In the genomic region with DNA sequence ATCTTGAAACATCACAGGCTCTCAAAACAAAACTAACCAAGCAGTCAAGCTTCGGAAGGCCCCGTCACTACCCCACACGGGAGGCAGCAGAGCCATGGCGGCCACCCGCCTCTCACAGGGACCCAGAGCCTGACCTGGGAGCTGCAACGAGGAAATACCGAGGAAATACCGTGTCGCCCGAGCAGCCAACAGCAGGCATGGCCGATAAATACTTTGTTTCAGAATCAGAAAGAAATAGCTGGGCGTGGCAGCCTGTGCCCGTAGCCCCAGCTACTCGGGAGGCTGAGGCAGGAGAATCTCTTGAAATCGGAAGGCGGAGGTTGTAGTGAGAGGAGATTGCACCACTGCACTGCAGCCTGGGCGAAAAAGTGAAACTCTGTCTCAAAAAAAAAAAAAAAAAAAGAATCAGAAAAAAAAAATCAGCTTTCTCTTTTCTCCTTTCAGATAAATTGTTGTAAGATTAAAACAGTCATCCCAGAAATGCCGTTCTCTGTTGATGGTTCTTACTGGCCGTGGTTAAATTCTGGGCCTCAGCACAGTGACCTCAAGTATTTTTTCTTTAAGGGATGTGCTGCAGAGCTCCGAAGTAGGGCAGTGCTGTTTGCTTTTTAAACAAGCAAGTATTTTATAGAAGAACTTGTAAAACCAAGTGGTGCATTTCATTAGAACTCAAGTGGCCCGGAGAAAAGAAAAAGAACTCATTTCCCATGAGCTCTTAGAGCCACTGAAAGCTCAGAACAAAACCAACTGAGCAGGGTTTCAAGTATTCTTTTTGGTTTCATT, we compare ENCODE assay signal across 10 cellular contexts. TPM values are rescaled to one million over a fixed set of nuclear protein-coding genes. Genes with fewer than 3 reads are reported as not detected.
DNase-seq lines count a peak whose midpoint lies in the region; ATAC-seq, FAIRE-seq and TF ChIP-seq lines count a peak whose summit lies in the region.
"Had no signal": no experiment of that assay in that cellular context is flagged by ENCODE, and none has a peak within 500 bp of the region (broad histone marks: within the 10 kb centered on the region; RNA-seq: fewer than 3 reads in every experiment).

No MANE protein-coding gene starts in this region.

- intact Hi-C loops in Calu3 (cut with micrococcal nuclease; ENCODE audit: unreplicated experiment), result no loop called here

- H3K4me1 ChIP-seq in rectal smooth muscle tissue (ENCODE audit: control insufficient read depth, insufficient read depth, low read length), result peaks cover 10% of the 10 kb centered on the region
- no peaks in the 10 kb centered on the region for H3K4me1 ChIP-seq in GM23248 (ENCODE audit: insufficient read depth)
- H3K4me1 ChIP-seq: HAP-1 had no signal

- peaks cover 6% of the 10 kb centered on the region for H3K79me2 ChIP-seq in GM23248 (ENCODE audit: insufficient read depth)

- in situ Hi-C loops in GM23248 (cut with MboI), result no loop called here

- ATAC-seq in T-helper 17 cell (peak; percentile 17), HG03097 (IDR thresholded peaks at IDR 0.05; ENCODE audit: low FRiP score, unreplicated experiment) (no peak)

- H3K27ac ChIP-seq in rectal smooth muscle tissue (ENCODE audit: low read depth, low read length) (peak overlapping the region; percentile 56), GM23248 (no peak overlapping the region)

- H3K4me3 Mint-ChIP-seq in Calu3 (ENCODE audit: low read depth, unreplicated experiment) (peak overlapping the region; percentile 55), T-helper 17 cell (peak overlapping the region; percentile 90)

- CTCF ChIA-PET in Calu3 (lab: Charles Lee), result interaction anchor here (0.7 to 1.7 kb wide), 4 partner anchors 9 to 259 kb away, joined by 5 to 8 read pairs (median 6); no protein-coding TSS in a partner anchor

- H3K9ac ChIP-seq in rectal smooth muscle tissue (ENCODE audit: low read length) (no peak overlapping the region), GM23248 (no peak overlapping the region)

- no peaks in the 10 kb centered on the region for H3F3A ChIP-seq in GM23248 (ENCODE audit: insufficient read depth)

- TF ChIP-seq POLR2A in H54 (IDR thresholded peaks at IDR 0.05; ENCODE audit: low read depth, low read length), result no peak

- H3K9me3 Mint-ChIP-seq in Calu3 (ENCODE audit: low read depth, unreplicated experiment), result peaks cover 8% of the 10 kb centered on the region

- no peak overlapping the region for H3K4me2 ChIP-seq in GM23248 (ENCODE audit: unreplicated experiment)

- no peak for FAIRE-seq in H54 (lab: Jason Lieb, UNC)

- no peaks in the 10 kb centered on the region for H4K20me1 ChIP-seq in GM23248 (ENCODE audit: insufficient read depth)

- DNase-seq in Calu3, result no peak
- DNase-seq in T-helper 17 cell, result no peak
- DNase-seq in dermis blood vessel endothelial cell, result peak; percentile 34
- no peak for DNase-seq in SKM-1 (lab: John Stamatoyannopoulos, UW; ENCODE audit: unreplicated experiment)
- no peak for DNase-seq in H54 (ENCODE audit: insufficient read length, low spot score)
- no peak for DNase-seq in GM23248
- DNase-seq: stimulated activated CD8-positive, alpha-beta memory T cell treated with anti-CD3 and anti-CD28 coated beads, Interleukin-4, amount 100 ng/mL, for 48 hours had no signal

- H2AFZ ChIP-seq in GM23248, result no peak overlapping the region

- WGBS in GM23248 (ENCODE audit: low coverage in 1 of 2, low lambda C conversion rate in 2 of 2, missing lambda C conversion rate in 2 of 2), 2 experiments, result 95 to 97% methylated on average over 21 of the region's 21 CpGs

- H3K27me3 ChIP-seq in rectal smooth muscle tissue (ENCODE audit: control insufficient read depth, insufficient read depth, low read length), result no peaks in the 10 kb centered on the region
- H3K27me3 ChIP-seq in GM23248 (replicated peaks; ENCODE audit: insufficient read depth), result no peaks in the 10 kb centered on the region

- H3K36me3 Mint-ChIP-seq in Calu3 (ENCODE audit: insufficient read depth, unreplicated experiment) (peaks cover 19% of the 10 kb centered on the region), T-helper 17 cell (ENCODE audit: low read depth) (peaks cover 2% of the 10 kb centered on the region)

- H3K4me1 Mint-ChIP-seq in Calu3 (ENCODE audit: low read depth, unreplicated experiment) (peaks cover 19% of the 10 kb centered on the region), T-helper 17 cell (peaks cover 23% of the 10 kb centered on the region)

- H3K27ac Mint-ChIP-seq in Calu3 (ENCODE audit: unreplicated experiment) (no peak overlapping the region), T-helper 17 cell (peak overlapping the region; percentile 97)

- no peaks in the 10 kb centered on the region for H3K36me3 ChIP-seq in rectal smooth muscle tissue (ENCODE audit: control insufficient read depth, insufficient read depth, low read length)
- H3K36me3 ChIP-seq in GM23248 (ENCODE audit: low read depth), result no peaks in the 10 kb centered on the region
- H3K36me3 ChIP-seq: HAP-1 had no signal

- no peak for TF ChIP-seq CTCF in Calu3 (IDR thresholded peaks at IDR 0.05; ENCODE audit: unreplicated experiment)

- H3K9me3 ChIP-seq in T-helper 17 cell (ENCODE audit: control insufficient read depth, low read length, poor library complexity, severe bottlenecking), result no peaks in the 10 kb centered on the region
- no peaks in the 10 kb centered on the region for H3K9me3 ChIP-seq in GM23248 (ENCODE audit: low read depth)

- no peaks in the 10 kb centered on the region for H3K9me2 ChIP-seq in GM23248 (ENCODE audit: insufficient read depth)

- H3K4me3 ChIP-seq in rectal smooth muscle tissue (ENCODE audit: low read length) (peak overlapping the region; percentile 61), GM23248 (no peak overlapping the region)
- H3K4me3 ChIP-seq: HAP-1 had no signal

- no TSS peak for BruUV-seq in Calu3 (replicated peaks; lab: Mats Ljungman, UMichigan)

- H3K27me3 Mint-ChIP-seq in Calu3 (ENCODE audit: unreplicated experiment), result no peaks in the 10 kb centered on the region
- no peaks in the 10 kb centered on the region for H3K27me3 Mint-ChIP-seq in T-helper 17 cell

RNA-seq across cellular contexts. Expression of a gene that starts 6.7 kb away (rescaled TPM):
- total RNA-seq in Calu3 (2022), result 31.9 and 34.6 TPM in 2 replicates
- total RNA-seq in T-helper 17 cell, result 10 to 100 TPM; 44.4 to 45.6 TPM
- 14.2 and 14.6 TPM in 2 replicates for total RNA-seq in dermis blood vessel endothelial cell
- 37.8 and 53.0 TPM in 2 replicates for total RNA-seq in GM23248 (2014; rRNA removed; shearing (Covaris generic))
- 23.1 and 24.6 TPM in 2 replicates for polyA plus RNA-seq in GM23248 (2016; fragmentation: Nextera tagmentation; extraction: Ambion mirVana)

RNA-seq across cellular contexts. Expression of a gene that starts 17.5 kb away (rescaled TPM):
- total RNA-seq in Calu3 (2022) (0.92 and 1.2 TPM in 2 replicates), T-helper 17 cell (1 to 10 TPM; 1.1 to 3.1 TPM), dermis blood vessel endothelial cell (0.33 and 0.85 TPM in 2 replicates)
- total RNA-seq in GM23248 (2014; rRNA removed; shearing (Covaris generic)), result 0.43 and 0.89 TPM in 2 replicates
- polyA plus RNA-seq in GM23248 (2016; fragmentation: Nextera tagmentation; extraction: Ambion mirVana), result 0.08 and 0.15 TPM in 2 replicates
